31 cellular contexts compared by ENCODE assay signal in genomic region chr19:16039081-16039480, GRCh38.
"Had no signal": no experiment of that assay in that cellular context is flagged by ENCODE, and none has a peak within 500 bp of the region (broad histone marks: within the 10 kb centered on the region; RNA-seq: fewer than 3 reads in every experiment).

No MANE protein-coding gene starts in this region.

- H3K27me3 Mint-ChIP-seq: activated CD8-positive, alpha-beta T cell treated with anti-CD3 and anti-CD28 coated beads for 36 hours; activated naive CD4-positive, alpha-beta T cell treated with anti-CD3 and anti-CD28 coated beads, Interleukin-2, amount 50 U/mL, for 24 hours; activated naive CD8-positive, alpha-beta T cell treated with anti-CD3 and anti-CD28 coated beads for 36 hours; T-cell had no signal

- H3K9me3 ChIP-seq: adrenal gland, body of pancreas had no signal

- ATAC-seq: activated CD4-positive, CD25-positive, alpha-beta regulatory T cell treated with anti-CD3 and anti-CD28 coated beads, Interleukin-2, amount 50 U/mL, for 24 hours; activated CD8-positive, alpha-beta T cell treated with anti-CD3 and anti-CD28 coated beads for 36 hours; activated naive CD8-positive, alpha-beta T cell treated with anti-CD3 and anti-CD28 coated beads, Interleukin-2, amount 50 U/mL, for 24 hours; activated T-cell treated with anti-CD3 and anti-CD28 coated beads, Interleukin-2, amount 50 U/mL, for 4 hours; activated T-helper 17 cell treated with anti-CD3 and anti-CD28 coated beads, Interleukin-2, amount 50 U/mL, for 72 hours; body of pancreas; esophagus mucosa; T-cell had no signal

- H3K27me3 ChIP-seq: adrenal gland, body of pancreas had no signal

- H3K4me3 ChIP-seq: adrenal gland, body of pancreas, coronary artery, dorsolateral prefrontal cortex had no signal

- H3K36me3 Mint-ChIP-seq: activated naive CD4-positive, alpha-beta T cell treated with anti-CD3 and anti-CD28 coated beads, Interleukin-2, amount 50 U/mL, for 24 hours; activated naive CD8-positive, alpha-beta T cell treated with anti-CD3 and anti-CD28 coated beads for 36 hours; T-cell had no signal

- H3K27ac ChIP-seq: adrenal gland, body of pancreas, coronary artery, dorsolateral prefrontal cortex, WERI-Rb-1 had no signal

- H3K4me1 ChIP-seq: adrenal gland had no signal

- H3K4me3 Mint-ChIP-seq: activated B cell treated with CpG ODN at 0.5 μM for 24 hours; activated CD8-positive, alpha-beta T cell treated with anti-CD3 and anti-CD28 coated beads for 36 hours; activated naive CD4-positive, alpha-beta T cell treated with anti-CD3 and anti-CD28 coated beads for 36 hours; activated naive CD4-positive, alpha-beta T cell treated with anti-CD3 and anti-CD28 coated beads, Interleukin-2, amount 50 U/mL, for 24 hours; activated naive CD8-positive, alpha-beta T cell treated with anti-CD3 and anti-CD28 coated beads for 36 hours; activated naive CD8-positive, alpha-beta T cell treated with anti-CD3 and anti-CD28 coated beads, Interleukin-2, amount 50 U/mL, for 24 hours; activated T-cell treated with anti-CD3 and anti-CD28 coated beads, Interleukin-2, amount 50 U/mL, for 4 hours; activated T-helper 17 cell treated with anti-CD3 and anti-CD28 coated beads, Interleukin-2, amount 50 U/mL, for 72 hours; dendritic cell treated with granulocyte-macrophage colony-stimulating factor and Interleukin-4, amounts not matched to agents 40 ng/mL and 50 ng/mL, for 4 days; endodermal cell; T-cell; T-helper 1 cell treated with Interleukin-12 subunit alpha and Interleukin-12 subunit beta and Interleukin-4 antibody, amounts not matched to agents 30 μg/mL and 1 μg/mL, for 36 hours; T-helper 2 cell treated with Interferon-gamma antibody and Interleukin-4, amounts not matched to agents 5 μg/mL and 100 μg/mL, for 36 hours had no signal

- H3K36me3 ChIP-seq: adrenal gland, WERI-Rb-1 had no signal

- H3K27ac Mint-ChIP-seq: activated B cell treated with CpG ODN at 0.5 μM for 24 hours; activated CD8-positive, alpha-beta T cell treated with anti-CD3 and anti-CD28 coated beads for 36 hours; activated naive CD4-positive, alpha-beta T cell treated with anti-CD3 and anti-CD28 coated beads for 36 hours; activated naive CD4-positive, alpha-beta T cell treated with anti-CD3 and anti-CD28 coated beads, Interleukin-2, amount 50 U/mL, for 24 hours; activated naive CD8-positive, alpha-beta T cell treated with anti-CD3 and anti-CD28 coated beads for 36 hours; activated naive CD8-positive, alpha-beta T cell treated with anti-CD3 and anti-CD28 coated beads, Interleukin-2, amount 50 U/mL, for 24 hours; activated T-helper 17 cell treated with anti-CD3 and anti-CD28 coated beads, Interleukin-2, amount 50 U/mL, for 72 hours; dendritic cell treated with granulocyte-macrophage colony-stimulating factor and Interleukin-4, amounts not matched to agents 40 ng/mL and 50 ng/mL, for 4 days; endodermal cell; T-helper 1 cell treated with Interleukin-12 subunit alpha and Interleukin-12 subunit beta and Interleukin-4 antibody, amounts not matched to agents 30 μg/mL and 1 μg/mL, for 36 hours; T-helper 2 cell treated with Interferon-gamma antibody and Interleukin-4, amounts not matched to agents 5 μg/mL and 100 μg/mL, for 36 hours had no signal

- DNase-seq: activated B cell treated with CpG ODN at 0.5 μM for 24 hours; activated CD4-positive, alpha-beta T cell treated with anti-CD3 and anti-CD28 coated beads for 48 hours; activated CD4-positive, alpha-beta T cell treated with anti-CD3 and anti-CD28 coated beads, Interleukin-2, amount 50 U/mL, for 1 hour; activated CD4-positive, alpha-beta T cell treated with anti-CD3 and anti-CD28 coated beads, Interleukin-2, amount 50 U/mL, for 48 hours; activated CD8-positive, alpha-beta memory T cell treated with anti-CD3 and anti-CD28 coated beads for 24 hours; activated CD8-positive, alpha-beta T cell treated with anti-CD3 and anti-CD28 coated beads for 36 hours; activated naive CD4-positive, alpha-beta T cell treated with anti-CD3 and anti-CD28 coated beads for 36 hours; activated naive CD8-positive, alpha-beta T cell treated with anti-CD3 and anti-CD28 coated beads for 36 hours; activated naive CD8-positive, alpha-beta T cell treated with anti-CD3 and anti-CD28 coated beads, Interleukin-2, amount 50 U/mL, for 24 hours; activated T-cell treated with anti-CD3 and anti-CD28 coated beads, Interleukin-2, amount 50 U/mL, for 4 hours; adrenal gland; amygdala; aorta; body of pancreas; caudate nucleus; cerebellar nuclear complex; effector memory CD4-positive, alpha-beta T cell; endodermal cell; foreskin fibroblast; T-cell; T1000; WERI-Rb-1 had no signal

- H3K4me1 Mint-ChIP-seq: activated T-helper 17 cell treated with anti-CD3 and anti-CD28 coated beads, Interleukin-2, amount 50 U/mL, for 72 hours; endodermal cell had no signal

- H3K9me3 Mint-ChIP-seq: activated B cell treated with CpG ODN at 0.5 μM for 24 hours; activated CD8-positive, alpha-beta T cell treated with anti-CD3 and anti-CD28 coated beads for 36 hours; activated naive CD4-positive, alpha-beta T cell treated with anti-CD3 and anti-CD28 coated beads for 36 hours; activated naive CD4-positive, alpha-beta T cell treated with anti-CD3 and anti-CD28 coated beads, Interleukin-2, amount 50 U/mL, for 24 hours; activated naive CD8-positive, alpha-beta T cell treated with anti-CD3 and anti-CD28 coated beads for 36 hours; activated naive CD8-positive, alpha-beta T cell treated with anti-CD3 and anti-CD28 coated beads, Interleukin-2, amount 50 U/mL, for 24 hours; activated T-cell treated with anti-CD3 and anti-CD28 coated beads, Interleukin-2, amount 50 U/mL, for 4 hours; activated T-helper 17 cell treated with anti-CD3 and anti-CD28 coated beads, Interleukin-2, amount 50 U/mL, for 72 hours; dendritic cell treated with granulocyte-macrophage colony-stimulating factor and Interleukin-4, amounts not matched to agents 40 ng/mL and 50 ng/mL, for 4 days; T-cell; T-helper 1 cell treated with Interleukin-12 subunit alpha and Interleukin-12 subunit beta and Interleukin-4 antibody, amounts not matched to agents 30 μg/mL and 1 μg/mL, for 36 hours; T-helper 2 cell treated with Interferon-gamma antibody and Interleukin-4, amounts not matched to agents 5 μg/mL and 100 μg/mL, for 36 hours had no signal
